7 cellular contexts compared by ENCODE assay signal in the genomic region with DNA sequence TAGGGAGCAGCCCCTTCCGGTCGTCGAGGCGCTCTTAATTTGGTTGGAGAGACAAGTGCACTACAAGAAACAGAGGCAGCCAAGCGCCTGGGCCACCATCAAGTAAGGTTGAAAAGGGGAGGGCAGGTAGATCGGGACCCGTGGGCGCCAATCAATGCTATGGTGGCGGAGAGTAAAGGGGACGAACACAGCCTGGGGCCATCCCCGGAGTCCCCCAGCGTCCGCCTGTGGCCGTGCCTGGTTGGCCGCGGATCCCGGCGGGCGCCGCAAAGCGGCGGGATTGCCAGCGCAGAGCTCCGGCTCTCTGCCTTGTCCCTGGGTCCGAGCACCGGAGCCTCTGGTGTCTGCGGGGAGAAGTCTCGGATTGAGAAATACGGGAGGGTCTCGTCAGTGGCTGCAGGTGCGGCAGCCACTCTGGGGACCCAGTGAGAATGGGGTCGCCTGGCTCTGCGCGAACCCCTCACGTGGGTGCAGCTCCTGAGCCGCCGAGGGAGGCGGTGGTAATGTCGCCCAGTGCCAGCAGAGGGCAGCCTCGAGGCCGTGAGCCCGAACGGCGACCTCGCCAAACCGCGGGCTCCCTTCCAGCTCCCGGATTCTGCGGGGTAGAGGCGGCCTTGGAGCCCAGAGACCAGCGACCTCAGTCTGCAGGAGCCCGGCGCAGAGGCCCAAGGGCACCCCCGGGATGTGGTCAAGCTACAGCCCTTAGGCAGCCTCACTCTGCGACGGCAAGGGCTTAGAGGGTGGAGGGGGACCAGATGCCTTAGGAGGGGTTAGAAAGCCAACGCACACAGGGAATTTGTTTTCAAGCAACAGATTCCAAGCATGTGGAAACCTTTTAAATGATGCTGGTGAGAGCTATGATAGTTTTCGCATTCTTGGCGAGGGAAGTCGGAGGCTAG. TPM values are rescaled to one million over a fixed set of nuclear protein-coding genes. Genes with fewer than 3 reads are reported as not detected.
DNase-seq lines count a peak whose midpoint lies in the region; TF ChIP-seq lines count a peak whose summit lies in the region.

No MANE protein-coding gene starts in this region.

- H4K8ac ChIP-seq in mesenchymal stem cell (ENCODE audit: low read length), result no peak overlapping the region

- TF ChIP-seq CTCF in GM12864 (IDR thresholded peaks at IDR 0.05; ENCODE audit: low read depth, low read length, missing control alignments) (peak; percentile 90), HFFc6 (IDR thresholded peaks at IDR 0.05) (peak; percentile 96)

- no peak overlapping the region for H2BK12ac ChIP-seq in mesenchymal stem cell (ENCODE audit: low read length in 2 of 2)

- POLR2A ChIA-PET in activated CD4-positive, alpha-beta memory T cell treated with anti-CD3 and anti-CD28 coated beads for 36 hours (lab: Charles Lee), result interaction anchor here (0.5 to 0.6 kb wide), 5 partner anchors 20 to 627 kb away, joined by 3 read pairs; no protein-coding TSS in a partner anchor

- H3K4me1 Mint-ChIP-seq in HFFc6 (ENCODE audit: low read depth), result peaks cover 12% of the 10 kb centered on the region
- peaks cover 30% of the 10 kb centered on the region for H3K4me1 Mint-ChIP-seq in activated CD4-positive, alpha-beta memory T cell treated with anti-CD3 and anti-CD28 coated beads for 36 hours (ENCODE audit: low read depth)

- H3K36me3 ChIP-seq in mesenchymal stem cell (ENCODE audit: control insufficient read depth in 1 of 2, insufficient read depth in 2 of 2, low read depth in 1 of 2, low read length in 2 of 2), result no peaks in the 10 kb centered on the region

- H3K27me3 Mint-ChIP-seq in HFFc6 (ENCODE audit: insufficient read depth), result peaks cover 44% of the 10 kb centered on the region
- H3K27me3 Mint-ChIP-seq in activated CD4-positive, alpha-beta memory T cell treated with anti-CD3 and anti-CD28 coated beads for 36 hours, result peaks cover 70% of the 10 kb centered on the region

- H3K18ac ChIP-seq in mesenchymal stem cell (ENCODE audit: low read depth in 1 of 2, low read length in 2 of 2), result no peak overlapping the region

- peaks cover 70 to 82% of the 10 kb centered on the region in 2 experiments for H3K27me3 ChIP-seq in mesenchymal stem cell (ENCODE audit: control insufficient read depth in 1 of 2, insufficient read depth in 1 of 2, low read length in 2 of 2)

- H2AK5ac ChIP-seq in mesenchymal stem cell (ENCODE audit: low read length, severe bottlenecking), result no peak overlapping the region

- H3K14ac ChIP-seq in mesenchymal stem cell (ENCODE audit: low read length in 2 of 2), result no peak overlapping the region

- H3K4me3 ChIP-seq in GM12864 (ENCODE audit: low read depth, low read length), result peak overlapping the region; percentile 4; the same call in 1 of the 2 replicates
- H3K4me3 ChIP-seq in mesenchymal stem cell (ENCODE audit: insufficient read depth in 1 of 2, low read depth in 1 of 2, low read length in 2 of 2), result peak overlapping the region; percentile 37 to 62

- intact Hi-C loops in activated CD4-positive, alpha-beta memory T cell treated with anti-CD3 and anti-CD28 coated beads for 36 hours (cut with micrococcal nuclease), result loop anchor here (1.0 to 5.0 kb wide), 6 partner anchors 10 to 504 kb away; partner anchors contain the start of gene ESYT3

- no peak overlapping the region for H3K27ac ChIP-seq in mesenchymal stem cell (ENCODE audit: low read length, poor library complexity, severe bottlenecking)

- H2BK15ac ChIP-seq in mesenchymal stem cell (ENCODE audit: low read depth, poor library complexity, severe bottlenecking), result no peak overlapping the region

- peak overlapping the region; percentile 76 for H3K4me3 Mint-ChIP-seq in HFFc6
- peak overlapping the region; percentile 70 for H3K4me3 Mint-ChIP-seq in activated CD4-positive, alpha-beta memory T cell treated with anti-CD3 and anti-CD28 coated beads for 36 hours

- no peak overlapping the region for H3K27ac Mint-ChIP-seq in HFFc6
- H3K27ac Mint-ChIP-seq in activated CD4-positive, alpha-beta memory T cell treated with anti-CD3 and anti-CD28 coated beads for 36 hours, result no peak overlapping the region

- no peaks in the 10 kb centered on the region for H3K9me3 Mint-ChIP-seq in HFFc6
- H3K9me3 Mint-ChIP-seq in activated CD4-positive, alpha-beta memory T cell treated with anti-CD3 and anti-CD28 coated beads for 36 hours, result no peaks in the 10 kb centered on the region

- peaks cover 33% of the 10 kb centered on the region for H3K4me1 ChIP-seq in mesenchymal stem cell (ENCODE audit: control insufficient read depth, insufficient read depth, low read depth, low read length)

- peak overlapping the region; percentile 17 for H3K9ac ChIP-seq in mesenchymal stem cell (ENCODE audit: low read length)

- H3K23ac ChIP-seq in mesenchymal stem cell (ENCODE audit: low read length in 2 of 2), result no peak overlapping the region

- H3K79me1 ChIP-seq in mesenchymal stem cell (replicated peaks; ENCODE audit: low read length, poor library complexity, severe bottlenecking), result no peaks in the 10 kb centered on the region

- no peak overlapping the region for H2BK120ac ChIP-seq in mesenchymal stem cell (ENCODE audit: low read depth, low read length)

- H3K4ac ChIP-seq in mesenchymal stem cell (ENCODE audit: low read depth in 1 of 2, low read length in 2 of 2), result no peak overlapping the region

- no peak overlapping the region for H2BK5ac ChIP-seq in mesenchymal stem cell (ENCODE audit: low read depth, low read length, poor library complexity, severe bottlenecking)

- H3K4me2 ChIP-seq in mesenchymal stem cell (ENCODE audit: low read length, poor library complexity, severe bottlenecking), result peak overlapping the region; percentile 94

- H3K9me3 ChIP-seq in mesenchymal stem cell (ENCODE audit: control insufficient read depth, low read length), result no peaks in the 10 kb centered on the region

- CTCF ChIA-PET in activated CD4-positive, alpha-beta memory T cell treated with anti-CD3 and anti-CD28 coated beads for 36 hours (lab: Charles Lee), result interaction anchor here (0.6 to 9.7 kb wide), 53 partner anchors 8 to 828 kb away, joined by 3 to 171 read pairs (median 3); partner anchors contain the start of genes CEP70, FOXL2, FOXL2NB and MRPS22

- DNase-seq in GM12864 (ENCODE audit: low read depth), result no peak
- peak; percentile 36 for DNase-seq in HFFc6
- peak; percentile 64 for DNase-seq in NCI-H2196 treated with DMSO at 0.1 percent for 48 hours (lab: John Stamatoyannopoulos, UW; ENCODE audit: unreplicated experiment)
- peak; percentile 80 for DNase-seq in activated CD4-positive, alpha-beta memory T cell treated with anti-CD3 and anti-CD28 coated beads for 36 hours
- peak; percentile 48 for DNase-seq in effector CD8-positive, alpha-beta T cell (lab: John Stamatoyannopoulos, UW)
- DNase-seq in mesenchymal stem cell, result peak; percentile 49
- DNase-seq in stimulated activated CD8-positive, alpha-beta memory T cell treated with anti-CD3 and anti-CD28 coated beads, Interleukin-15, amount 100 ng/mL, for 1 hour (ENCODE audit: low read depth), result peak; percentile 55

- no peaks in the 10 kb centered on the region for H3K36me3 Mint-ChIP-seq in HFFc6 (ENCODE audit: low read depth)
- no peaks in the 10 kb centered on the region for H3K36me3 Mint-ChIP-seq in activated CD4-positive, alpha-beta memory T cell treated with anti-CD3 and anti-CD28 coated beads for 36 hours

- WGBS in mesenchymal stem cell, result 1% methylated on average over 59 of the region's 60 CpGs

- H2AFZ ChIP-seq in mesenchymal stem cell (ENCODE audit: low read depth, low read length), result no peak overlapping the region

- H4K91ac ChIP-seq in mesenchymal stem cell (ENCODE audit: low read length), result no peak overlapping the region

RNA-seq across cellular contexts. Expression of gene FOXL2, which starts 10.8 kb away (rescaled TPM):
- total RNA-seq in HFFc6 (2021; fragmentation: NEBNext Ultra II Directional; extraction: Animal tissue kit (Norgen Biotek cat#: 25700)), result 1 to 10 TPM in 5 of 6 experiments, under 1 TPM in 1; 0.71 to 8.0 (median 7.0) TPM
- total RNA-seq in activated CD4-positive, alpha-beta memory T cell treated with anti-CD3 and anti-CD28 coated beads for 36 hours, result not detected
- 0.07 TPM for polyA plus RNA-seq in mesenchymal stem cell (2013, experiment 1 of 2)
- not detected for polyA plus RNA-seq in mesenchymal stem cell (2013, experiment 2 of 2)

RNA-seq across cellular contexts. Expression of gene FOXL2NB, which starts 10.9 kb away (rescaled TPM):
- 1 to 10 TPM in 4 of 6 experiments, under 1 TPM in 2; 0.45 to 5.8 (median 4.6) TPM for total RNA-seq in HFFc6 (2021; fragmentation: NEBNext Ultra II Directional; extraction: Animal tissue kit (Norgen Biotek cat#: 25700))
- not detected for total RNA-seq in activated CD4-positive, alpha-beta memory T cell treated with anti-CD3 and anti-CD28 coated beads for 36 hours
- not detected for polyA plus RNA-seq in mesenchymal stem cell (2013, experiment 1 of 2)
- 0.04 TPM for polyA plus RNA-seq in mesenchymal stem cell (2013, experiment 2 of 2)
